8 cellular contexts compared by ENCODE assay signal in genomic region chr11:47980093-47980906, GRCh38. TPM values are rescaled to one million over a fixed set of nuclear protein-coding genes. Genes with fewer than 3 reads are reported as not detected.
DNase-seq lines count a peak whose midpoint lies in the region; ATAC-seq, FAIRE-seq and TF ChIP-seq lines count a peak whose summit lies in the region.

TSS of gene PTPRJ (plus strand) at chr11:47980559. CDS start at chr11:47980913, 354 bp downstream.

- ATAC-seq in GM19023 (IDR thresholded peaks at IDR 0.05; ENCODE audit: unreplicated experiment) (peak; percentile 47), HG03280 (IDR thresholded peaks at IDR 0.05; ENCODE audit: unreplicated experiment) (peak; percentile 49)
- peak; percentile 63 to 64 for ATAC-seq in activated naive CD4-positive, alpha-beta T cell treated with anti-CD3 and anti-CD28 coated beads, Interleukin-2, amount 50 U/mL, for 72 hours

- intact Hi-C loops in head of caudate nucleus (cut with DNase I): loop anchor here (2.0 to 5.0 kb wide), 2 partner anchors 52 to 129 kb away; no protein-coding TSS in a partner anchor

- FAIRE-seq in urothelium cell line (lab: Jason Lieb, UNC): no peak

- peak within 1 kb of the TSS in 1 of 2 donors; percentile 85 for H3K27ac Mint-ChIP-seq in activated naive CD4-positive, alpha-beta T cell treated with anti-CD3 and anti-CD28 coated beads, Interleukin-2, amount 50 U/mL, for 72 hours

- TF ChIP-seq POLR2A in Raji (IDR thresholded peaks at IDR 0.05; ENCODE audit: insufficient read depth, low read depth, low read length): peak; percentile 36; the same call in 1 of the 2 replicates

- no peaks in the 10 kb centered on the region for H3K9me3 Mint-ChIP-seq in activated naive CD4-positive, alpha-beta T cell treated with anti-CD3 and anti-CD28 coated beads, Interleukin-2, amount 50 U/mL, for 72 hours

- DNase-seq in AG08395 (ENCODE audit: low spot score): peak; percentile 72
- peak; percentile 61 to 66 for DNase-seq in activated naive CD4-positive, alpha-beta T cell treated with anti-CD3 and anti-CD28 coated beads, Interleukin-2, amount 50 U/mL, for 72 hours (ENCODE audit: low spot score in 2 of 2)
- peak; percentile 25 to 91 (median 76) for DNase-seq in head of caudate nucleus
- DNase-seq in occipital lobe (lab: John Stamatoyannopoulos, UW): peak; percentile 50
- DNase-seq in urothelium cell line (ENCODE audit: low spot score): peak; percentile 81

- H3K36me3 Mint-ChIP-seq in activated naive CD4-positive, alpha-beta T cell treated with anti-CD3 and anti-CD28 coated beads, Interleukin-2, amount 50 U/mL, for 72 hours: no peaks in the 10 kb centered on the region

RNA-seq across cellular contexts. Expression of gene PTPRJ, which starts in this region (rescaled TPM):
- 10 to 100 TPM; 23.6 to 26.5 TPM for total RNA-seq in activated naive CD4-positive, alpha-beta T cell treated with anti-CD3 and anti-CD28 coated beads, Interleukin-2, amount 50 U/mL, for 72 hours
- 13.7 TPM for total RNA-seq in occipital lobe

Comparison
In these comparisons a context has a peak if more than half of its experiments do, and no peak if none do; other contexts are left out.
1. Peak in every context shown above with its lines: DNase-seq and ATAC-seq.